Comparison of ENCODE assay signal across 27 cellular contexts in genomic region chr16:75318737-75319136, GRCh38.
"Had no signal": no experiment of that assay in that cellular context is flagged by ENCODE, and none has a peak within 500 bp of the region (broad histone marks: within the 10 kb centered on the region; RNA-seq: fewer than 3 reads in every experiment).

No MANE protein-coding gene starts in this region.

- DNase-seq: activated CD4-positive, alpha-beta T cell treated with anti-CD3 and anti-CD28 coated beads, Interleukin-2, amount 10 ng/mL, durations not matched to agents 24 days and 14 days; activated CD4-positive, alpha-beta T cell treated with anti-CD3 and anti-CD28 coated beads, Interleukin-2, amount 50 U/mL, for 48 hours; activated CD8-positive, alpha-beta memory T cell treated with anti-CD3 and anti-CD28 coated beads, Interleukin-2, amount 10 ng/mL, durations not matched to agents 7 days and 5 days; activated effector memory CD4-positive, alpha-beta T cell treated with anti-CD3 and anti-CD28 coated beads, Interleukin-2, amount 50 U/mL, for 16 hours; activated naive CD4-positive, alpha-beta T cell treated with Interleukin-2 at 50 U/mL for 16 hours; activated naive CD8-positive, alpha-beta T cell treated with anti-CD3 and anti-CD28 coated beads, Interleukin-2, amount 50 U/mL, for 24 hours; activated T-cell treated with anti-CD3 and anti-CD28 coated beads, Interleukin-2, amount 50 U/mL, for 24 hours; amniotic stem cell; cerebellar nuclear complex; MV-4-11; NCI-H1092 treated with DMSO at 0.1 percent for 48 hours; NCI-H1417 treated with DMSO at 0.1 percent for 48 hours; NCI-H1694; NCI-H2029; NCI-H2107; NCI-H2171 treated with DMSO at 0.1 percent for 48 hours; NCI-H226; NCI-H526 treated with DMSO at 0.1 percent for 48 hours; NCI-H82; NK-92 treated with Interleukin-12 subunit alpha and Interleukin-12 subunit beta, amount 100 ng/mL, for 24 hours; OCI-M1; RPMI8226 had no signal

- H3K27ac Mint-ChIP-seq: activated CD4-positive, alpha-beta T cell treated with anti-CD3 and anti-CD28 coated beads, Interleukin-2, amount 10 ng/mL, durations not matched to agents 24 days and 14 days; activated CD8-positive, alpha-beta memory T cell treated with anti-CD3 and anti-CD28 coated beads, Interleukin-2, amount 10 ng/mL, durations not matched to agents 7 days and 5 days; activated naive CD4-positive, alpha-beta T cell treated with anti-CD3 and anti-CD28 coated beads, Interleukin-2, amount 50 U/mL, for 72 hours; activated naive CD8-positive, alpha-beta T cell treated with anti-CD3 and anti-CD28 coated beads, Interleukin-2, amount 50 U/mL, for 24 hours; activated T-cell treated with anti-CD3 and anti-CD28 coated beads, Interleukin-2, amount 50 U/mL, for 24 hours; T-helper 1 cell treated with Interleukin-12 subunit alpha and Interleukin-12 subunit beta and Interleukin-4 antibody, amounts not matched to agents 30 μg/mL and 1 μg/mL, for 36 hours had no signal

- H3K27ac ChIP-seq: KMS-11 had no signal

- ATAC-seq: activated CD4-positive, CD25-positive, alpha-beta regulatory T cell treated with anti-CD3 and anti-CD28 coated beads, Interleukin-2, amount 50 U/mL, for 24 hours; activated CD8-positive, alpha-beta memory T cell treated with anti-CD3 and anti-CD28 coated beads, Interleukin-2, amount 10 ng/mL, durations not matched to agents 7 days and 5 days; activated naive CD8-positive, alpha-beta T cell treated with anti-CD3 and anti-CD28 coated beads, Interleukin-2, amount 50 U/mL, for 24 hours; Panc1 had no signal

- H3K9ac ChIP-seq: KMS-11 had no signal

- H3K9me3 Mint-ChIP-seq: activated CD4-positive, alpha-beta T cell treated with anti-CD3 and anti-CD28 coated beads, Interleukin-2, amount 10 ng/mL, durations not matched to agents 24 days and 14 days; activated naive CD4-positive, alpha-beta T cell treated with anti-CD3 and anti-CD28 coated beads, Interleukin-2, amount 50 U/mL, for 72 hours; activated naive CD8-positive, alpha-beta T cell treated with anti-CD3 and anti-CD28 coated beads, Interleukin-2, amount 50 U/mL, for 24 hours; activated T-cell treated with anti-CD3 and anti-CD28 coated beads, Interleukin-2, amount 50 U/mL, for 24 hours; T-helper 1 cell treated with Interleukin-12 subunit alpha and Interleukin-12 subunit beta and Interleukin-4 antibody, amounts not matched to agents 30 μg/mL and 1 μg/mL, for 36 hours had no signal

- H3K27me3 Mint-ChIP-seq: activated T-cell treated with anti-CD3 and anti-CD28 coated beads, Interleukin-2, amount 50 U/mL, for 24 hours had no signal

- H3K4me3 Mint-ChIP-seq: activated CD4-positive, alpha-beta T cell treated with anti-CD3 and anti-CD28 coated beads, Interleukin-2, amount 10 ng/mL, durations not matched to agents 24 days and 14 days; activated CD8-positive, alpha-beta memory T cell treated with anti-CD3 and anti-CD28 coated beads, Interleukin-2, amount 10 ng/mL, durations not matched to agents 7 days and 5 days; T-helper 1 cell treated with Interleukin-12 subunit alpha and Interleukin-12 subunit beta and Interleukin-4 antibody, amounts not matched to agents 30 μg/mL and 1 μg/mL, for 36 hours had no signal
